Comparison of ENCODE assay signal across 16 cellular contexts in the genomic region with DNA sequence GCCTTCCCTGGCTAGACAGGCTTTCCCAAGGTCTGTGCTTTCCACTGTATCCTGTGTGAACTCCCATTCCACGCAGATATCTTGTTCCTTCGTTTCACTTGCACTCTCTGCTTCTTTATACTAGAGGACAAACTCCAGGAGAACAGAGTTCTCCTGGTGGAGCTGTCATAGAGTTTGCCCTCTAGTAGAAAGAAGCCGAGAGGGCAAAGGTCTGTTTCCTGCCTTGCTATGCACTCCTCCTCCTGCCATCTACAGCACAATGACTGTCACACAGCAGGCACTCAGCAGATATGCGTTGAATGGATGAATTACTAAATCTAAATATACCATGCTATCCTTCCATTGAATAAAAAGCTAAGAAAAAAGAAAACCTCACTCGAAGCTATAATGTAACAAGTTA.
DNase-seq lines count a peak whose midpoint lies in the region; ATAC-seq and TF ChIP-seq lines count a peak whose summit lies in the region.
"Had no signal": no experiment of that assay in that cellular context is flagged by ENCODE, and none has a peak within 500 bp of the region (broad histone marks: within the 10 kb centered on the region; RNA-seq: fewer than 3 reads in every experiment).

No MANE protein-coding gene starts in this region.

- no peaks in the 10 kb centered on the region for H3K36me3 ChIP-seq in CD8-positive, alpha-beta T cell (ENCODE audit: insufficient read depth, low read length)
- no peaks in the 10 kb centered on the region for H3K36me3 ChIP-seq in naive thymus-derived CD4-positive, alpha-beta T cell (ENCODE audit: control insufficient read depth in 2 of 3, insufficient read depth in 3 of 3, low read length in 3 of 3)
- H3K36me3 ChIP-seq: BE2C, neutrophil, sigmoid colon, thoracic aorta had no signal

- H3K4me3 Mint-ChIP-seq in CD8-positive, alpha-beta T cell, result peak overlapping the region; percentile 61
- H3K4me3 Mint-ChIP-seq in brain, result no peak overlapping the region
- H3K4me3 Mint-ChIP-seq in naive thymus-derived CD4-positive, alpha-beta T cell, result peak overlapping the region; percentile 28 to 87 (median 69)

- peak in 1 of 7 experiments; percentile 30 for DNase-seq in CD8-positive, alpha-beta T cell
- DNase-seq in HuH-7 (ENCODE audit: low spot score), result peak; percentile 11
- no peak for DNase-seq in naive thymus-derived CD4-positive, alpha-beta T cell
- no peak for DNase-seq in cerebellum (ENCODE audit: low spot score)
- DNase-seq in effector CD8-positive, alpha-beta T cell (lab: John Stamatoyannopoulos, UW), result no peak
- no peak for DNase-seq in NCI-H524 treated with DMSO at 0.1 percent for 48 hours (lab: John Stamatoyannopoulos, UW)
- DNase-seq: activated CD4-positive, alpha-beta T cell treated with anti-CD3 and anti-CD28 coated beads, Interleukin-2, amount 50 U/mL, for 4 hours; BE2C; dermis blood vessel endothelial cell; mesenchymal stem cell; NCI-H1436 treated with DMSO at 0.1 percent for 48 hours; sigmoid colon; stimulated activated CD4-positive, alpha-beta T cell treated with anti-CD3 and anti-CD28 coated beads, Interleukin-2, amount 100 ng/mL, for 48 hours had no signal

- CTCF ChIA-PET in CD8-positive, alpha-beta T cell (lab: Charles Lee), result interaction anchor here (1.0 to 1.9 kb wide), 4 partner anchors 15 to 45 kb away, joined by 3 to 5 read pairs (median 4); no protein-coding TSS in a partner anchor
- CTCF ChIA-PET in naive thymus-derived CD4-positive, alpha-beta T cell (lab: Charles Lee), result interaction anchor here (0.7 to 1.5 kb wide), 5 partner anchors 10 to 325 kb away, joined by 3 to 6 read pairs (median 3); no protein-coding TSS in a partner anchor

- peak overlapping the region; percentile 75 for H3K27ac ChIP-seq in CD8-positive, alpha-beta T cell (ENCODE audit: low read depth, low read length)
- H3K27ac ChIP-seq in naive thymus-derived CD4-positive, alpha-beta T cell (ENCODE audit: low read depth, low read length), result peak overlapping the region; percentile 88
- H3K27ac ChIP-seq: neutrophil, sigmoid colon, thoracic aorta had no signal

- TF ChIP-seq CTCF in CD8-positive, alpha-beta T cell (IDR thresholded peaks at IDR 0.05), result no peak
- no peak for TF ChIP-seq CTCF in brain (conservative IDR thresholded peaks at IDR 0.05)

- peak; percentile 36 for ATAC-seq in CD8-positive, alpha-beta T cell
- peak; percentile 13 for ATAC-seq in naive thymus-derived CD4-positive, alpha-beta T cell

- H3K27me3 Mint-ChIP-seq in CD8-positive, alpha-beta T cell (ENCODE audit: low read depth), result no peaks in the 10 kb centered on the region
- no peaks in the 10 kb centered on the region for H3K27me3 Mint-ChIP-seq in brain
- H3K27me3 Mint-ChIP-seq in naive thymus-derived CD4-positive, alpha-beta T cell, result peaks cover 0 to 35% (median 0%) of the 10 kb centered on the region in 5 donors

- H3K4me1 Mint-ChIP-seq in CD8-positive, alpha-beta T cell (ENCODE audit: low read depth), result peaks cover 82% of the 10 kb centered on the region
- peaks cover 17% of the 10 kb centered on the region for H3K4me1 Mint-ChIP-seq in brain
- peaks cover 10 to 93% (median 88%) of the 10 kb centered on the region in 7 donors for H3K4me1 Mint-ChIP-seq in naive thymus-derived CD4-positive, alpha-beta T cell

- POLR2A ChIA-PET in CD8-positive, alpha-beta T cell (lab: Charles Lee), result interaction anchor here (0.7 to 2.4 kb wide), 9 partner anchors 10 to 310 kb away, joined by 3 to 9 read pairs (median 3); no protein-coding TSS in a partner anchor
- POLR2A ChIA-PET in naive thymus-derived CD4-positive, alpha-beta T cell (lab: Charles Lee), result interaction anchor here (0.7 to 4.2 kb wide), 17 partner anchors 8 to 117 kb away, joined by 3 to 21 read pairs (median 3); no protein-coding TSS in a partner anchor

- no peaks in the 10 kb centered on the region for H3K9me3 ChIP-seq in CD8-positive, alpha-beta T cell (ENCODE audit: low read length)
- H3K9me3 ChIP-seq in naive thymus-derived CD4-positive, alpha-beta T cell (ENCODE audit: control insufficient read depth in 2 of 3, low read length in 3 of 3), result no peaks in the 10 kb centered on the region
- H3K9me3 ChIP-seq: BE2C, neutrophil, sigmoid colon, thoracic aorta had no signal

- peak overlapping the region; percentile 97 for H3K27ac Mint-ChIP-seq in CD8-positive, alpha-beta T cell
- H3K27ac Mint-ChIP-seq in brain, result peak overlapping the region in 3 of 5 experiments; percentile 38 to 49 (median 49)
- H3K27ac Mint-ChIP-seq in naive thymus-derived CD4-positive, alpha-beta T cell, result peak overlapping the region in 8 of 9 donors; percentile 88 to 100 (median 97)

- H3K9me3 Mint-ChIP-seq in CD8-positive, alpha-beta T cell, result no peaks in the 10 kb centered on the region
- no peaks in the 10 kb centered on the region for H3K9me3 Mint-ChIP-seq in brain
- peaks cover 0 to 5% (median 0%) of the 10 kb centered on the region in 11 donors for H3K9me3 Mint-ChIP-seq in naive thymus-derived CD4-positive, alpha-beta T cell

- no peaks in the 10 kb centered on the region for H3K27me3 ChIP-seq in CD8-positive, alpha-beta T cell (ENCODE audit: insufficient read depth, low read length)
- H3K27me3 ChIP-seq in naive thymus-derived CD4-positive, alpha-beta T cell (ENCODE audit: control insufficient read depth in 2 of 2, insufficient read depth in 2 of 2, low read length in 2 of 2), result no peaks in the 10 kb centered on the region
- H3K27me3 ChIP-seq: BE2C, neutrophil, sigmoid colon had no signal

- peak overlapping the region; percentile 26 for H3K4me3 ChIP-seq in CD8-positive, alpha-beta T cell (ENCODE audit: low read depth, low read length)
- H3K4me3 ChIP-seq in naive thymus-derived CD4-positive, alpha-beta T cell (ENCODE audit: low read length), result peak overlapping the region; percentile 42
- H3K4me3 ChIP-seq: sigmoid colon, thoracic aorta had no signal

- intact Hi-C loops in CD8-positive, alpha-beta T cell (cut with DNase I, micrococcal nuclease), result loop anchor here (1.0 to 5.0 kb wide), 4 partner anchors 18 to 123 kb away; no protein-coding TSS in a partner anchor
- intact Hi-C loops in naive thymus-derived CD4-positive, alpha-beta T cell (cut with micrococcal nuclease), result loop anchor here in 1 of 2 donors (1.0 to 5.0 kb wide), 5 partner anchors 35 to 308 kb away; no protein-coding TSS in a partner anchor

- H3K4me1 ChIP-seq in CD8-positive, alpha-beta T cell (ENCODE audit: insufficient read depth, low read length), result peaks cover 75% of the 10 kb centered on the region
- peaks cover 19 to 82% of the 10 kb centered on the region in 2 donors for H3K4me1 ChIP-seq in naive thymus-derived CD4-positive, alpha-beta T cell (ENCODE audit: control insufficient read depth in 2 of 2, insufficient read depth in 2 of 2, low read length in 2 of 2)
- H3K4me1 ChIP-seq: BE2C had no signal

- peaks cover 26% of the 10 kb centered on the region for H3K36me3 Mint-ChIP-seq in CD8-positive, alpha-beta T cell
- no peaks in the 10 kb centered on the region for H3K36me3 Mint-ChIP-seq in brain
- peaks cover under 1 to 36% (median 10%) of the 10 kb centered on the region in 5 donors for H3K36me3 Mint-ChIP-seq in naive thymus-derived CD4-positive, alpha-beta T cell

Comparison
In these comparisons a context has a peak if more than half of its experiments do, and no peak if none do; other contexts are left out.
1. H3K4me3 Mint-ChIP-seq: peak in CD8-positive, alpha-beta T cell (single experiment) and naive thymus-derived CD4-positive, alpha-beta T cell (10 of 10); none in brain (0 of 5).
2. Peak in every context shown above with its lines, with median percentiles within 50 percentile points of each other: H3K27ac Mint-ChIP-seq.